14 cellular contexts compared by ENCODE assay signal in the genomic region with DNA sequence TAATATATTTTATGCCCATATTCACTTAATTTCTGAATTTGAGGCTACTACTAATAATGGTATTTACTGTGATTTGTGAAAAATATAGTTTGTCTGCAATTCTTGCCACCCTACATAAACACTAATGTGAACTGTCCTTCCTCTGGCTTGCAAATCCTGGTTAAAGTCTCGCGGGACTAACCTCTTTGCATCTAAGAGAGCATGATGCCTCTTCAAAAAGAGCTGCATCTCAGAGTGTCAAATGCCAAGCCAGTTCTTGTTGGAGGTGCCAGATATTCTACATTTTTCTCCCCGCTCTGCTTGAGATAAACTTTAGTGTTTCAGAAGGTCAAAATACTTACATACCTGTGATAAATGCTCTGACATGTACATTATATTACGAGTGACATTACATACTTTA. TPM values are rescaled to one million over a fixed set of nuclear protein-coding genes. Genes with fewer than 3 reads are reported as not detected.
DNase-seq lines count a peak whose midpoint lies in the region; ATAC-seq and TF ChIP-seq lines count a peak whose summit lies in the region.
"Had no signal": no experiment of that assay in that cellular context is flagged by ENCODE, and none has a peak within 500 bp of the region (broad histone marks: within the 10 kb centered on the region; RNA-seq: fewer than 3 reads in every experiment).

No MANE protein-coding gene starts in this region.

- peaks cover 5% of the 10 kb centered on the region for H3K27me3 Mint-ChIP-seq in GM23338 (ENCODE audit: insufficient read depth, low read depth, poor library complexity)

- peak overlapping the region; percentile 99 for H3K4me3 Mint-ChIP-seq in GM23338
- H3K4me3 Mint-ChIP-seq: activated CD4-positive, alpha-beta T cell treated with anti-CD3 and anti-CD28 coated beads, Interleukin-2, amount 10 ng/mL, durations not matched to agents 7 days and 5 days had no signal

- H3K27me3 ChIP-seq in GM23338 (ENCODE audit: insufficient read depth) (no peaks in the 10 kb centered on the region), right cardiac atrium (ENCODE audit: control insufficient read depth, insufficient read depth) (no peaks in the 10 kb centered on the region)
- H3K27me3 ChIP-seq: foreskin keratinocyte, testis had no signal

- no peaks in the 10 kb centered on the region; the same call in 1 of the 2 replicates for H4K20me1 ChIP-seq in GM23338 (replicated peaks; ENCODE audit: insufficient read depth)

- H3K36me3 Mint-ChIP-seq in GM23338 (ENCODE audit: low read depth) = peaks cover 5% of the 10 kb centered on the region; the same call in 2 of the 3 replicates

- H3K4me1 ChIP-seq in GM23338 (ENCODE audit: insufficient read depth) = peaks cover 28% of the 10 kb centered on the region
- no peaks in the 10 kb centered on the region for H3K4me1 ChIP-seq in right cardiac atrium (ENCODE audit: control insufficient read depth, insufficient read depth, low read length)
- H3K4me1 ChIP-seq: testis had no signal

- H3K9me3 ChIP-seq in right cardiac atrium (ENCODE audit: control insufficient read depth, low read length) = no peaks in the 10 kb centered on the region
- H3K9me3 ChIP-seq: testis had no signal

- H3K79me2 ChIP-seq in GM23338 (replicated peaks; ENCODE audit: insufficient read depth) = peaks cover 63% of the 10 kb centered on the region

- intact Hi-C loops in right cardiac atrium (cut with DNase I) = loop anchor here in 3 of 4 donors (5.0 to 10.0 kb wide), 3 partner anchors 104 to 238 kb away; no protein-coding TSS in a partner anchor

- peaks cover 45% of the 10 kb centered on the region for H3K4me1 Mint-ChIP-seq in GM23338

- no peak for DNase-seq in GM23338 (ENCODE audit: low spot score)
- peak; percentile 35 for DNase-seq in RPMI7951 (ENCODE audit: low read depth)
- DNase-seq in right cardiac atrium = no peak
- DNase-seq in skeletal muscle cell (ENCODE audit: low read depth) = no peak
- no peak for DNase-seq in activated CD4-positive, alpha-beta T cell treated with anti-CD3 and anti-CD28 coated beads for 48 hours
- no peak for DNase-seq in activated CD8-positive, alpha-beta memory T cell treated with anti-CD3 and anti-CD28 coated beads, Interleukin-2, amount 50 U/mL, for 4 hours
- DNase-seq in activated T-cell treated with anti-CD3 and anti-CD28 coated beads for 4 hours = no peak
- DNase-seq: activated CD4-positive, alpha-beta T cell treated with anti-CD3 and anti-CD28 coated beads, Interleukin-2, amount 10 ng/mL, durations not matched to agents 7 days and 5 days; activated naive CD4-positive, alpha-beta T cell treated with Interleukin-2 at 50 U/mL for 16 hours; foreskin keratinocyte; NCI-H187; testis had no signal

- no peak overlapping the region for H3K27ac Mint-ChIP-seq in GM23338
- H3K27ac Mint-ChIP-seq: activated CD4-positive, alpha-beta T cell treated with anti-CD3 and anti-CD28 coated beads, Interleukin-2, amount 10 ng/mL, durations not matched to agents 7 days and 5 days had no signal

- H3K4me3 ChIP-seq in GM23338 = peak overlapping the region; percentile 88
- peak overlapping the region; percentile 78 for H3K4me3 ChIP-seq in right cardiac atrium (ENCODE audit: low read length)
- H3K4me3 ChIP-seq in skeletal muscle cell (ENCODE audit: low read depth, low read length) = peak overlapping the region; percentile 1
- H3K4me3 ChIP-seq: testis had no signal

- H3K27ac ChIP-seq in GM23338 (ENCODE audit: low read depth) (no peak overlapping the region), right cardiac atrium (ENCODE audit: low read length) (no peak overlapping the region)
- H3K27ac ChIP-seq: foreskin keratinocyte, testis had no signal

- peak overlapping the region; percentile 76 for H3K4me2 ChIP-seq in GM23338

- ATAC-seq in GM23338 (no peak), right cardiac atrium (no peak), GM21423 (IDR thresholded peaks at IDR 0.05; ENCODE audit: unreplicated experiment) (no peak)
- ATAC-seq: foreskin keratinocyte, left lobe of liver had no signal

- no peak overlapping the region for H2AFZ ChIP-seq in GM23338

- TF ChIP-seq CTCF in GM23338 (conservative IDR thresholded peaks at IDR 0.05; ENCODE audit: low read depth in 2 of 2) = no peak

- 48% methylated on average over 4 of the region's 4 CpGs for WGBS in right cardiac atrium

- peaks cover 3% of the 10 kb centered on the region; the same call in 1 of the 3 replicates for H3K9me3 Mint-ChIP-seq in GM23338
- H3K9me3 Mint-ChIP-seq: activated CD4-positive, alpha-beta T cell treated with anti-CD3 and anti-CD28 coated beads, Interleukin-2, amount 10 ng/mL, durations not matched to agents 7 days and 5 days had no signal

- no peaks in the 10 kb centered on the region for H3F3A ChIP-seq in GM23338 (replicated peaks; ENCODE audit: low read depth)

- no peaks in the 10 kb centered on the region for H3K9me2 ChIP-seq in GM23338 (ENCODE audit: insufficient read depth)

- no peaks in the 10 kb centered on the region for H3K36me3 ChIP-seq in GM23338 (ENCODE audit: insufficient read depth)

TF ChIP-seq in GM23338, 12 proteins besides CTCF, POLR2A, EP300 and RAD21 (continues in another document):
- TF ChIP-seq ZNF331 (CRISPR knock-in tag; IDR thresholded peaks at IDR 0.05; ENCODE audit: low read depth) (no peak), ZNF462 (CRISPR knock-in tag; IDR thresholded peaks at IDR 0.05) (no peak), NANOG (IDR thresholded peaks at IDR 0.05; ENCODE audit: borderline replicate concordance) (no peak), CREB1 (CRISPR knock-in tag; IDR thresholded peaks at IDR 0.05; ENCODE audit: low read depth) (no peak)
- TF ChIP-seq, protein P1, sequence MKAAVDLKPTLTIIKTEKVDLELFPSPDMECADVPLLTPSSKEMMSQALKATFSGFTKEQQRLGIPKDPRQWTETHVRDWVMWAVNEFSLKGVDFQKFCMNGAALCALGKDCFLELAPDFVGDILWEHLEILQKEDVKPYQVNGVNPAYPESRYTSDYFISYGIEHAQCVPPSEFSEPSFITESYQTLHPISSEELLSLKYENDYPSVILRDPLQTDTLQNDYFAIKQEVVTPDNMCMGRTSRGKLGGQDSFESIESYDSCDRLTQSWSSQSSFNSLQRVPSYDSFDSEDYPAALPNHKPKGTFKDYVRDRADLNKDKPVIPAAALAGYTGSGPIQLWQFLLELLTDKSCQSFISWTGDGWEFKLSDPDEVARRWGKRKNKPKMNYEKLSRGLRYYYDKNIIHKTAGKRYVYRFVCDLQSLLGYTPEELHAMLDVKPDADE (IDR thresholded peaks at IDR 0.05) = no peak

RNA-seq across cellular contexts. Expression of gene ARHGAP42, which starts 2.1 kb away (rescaled TPM):
- 32.2 and 35.7 TPM in 2 replicates for total RNA-seq in GM23338 (2014; rRNA removed; shearing (Covaris generic))
- polyA plus RNA-seq in GM23338 (2016; fragmentation: Nextera tagmentation; extraction: Ambion mirVana) (23.5 and 23.7 TPM in 2 replicates), right cardiac atrium (4.5 TPM)
- total RNA-seq in RPMI7951 (2014; rRNA removed; shearing (Covaris generic)) = 9.4 and 11.4 TPM in 2 replicates
- total RNA-seq in right cardiac atrium = 1 to 10 TPM; 5.9 to 8.6 (median 6.7) TPM

Comparison
In these comparisons a context has a peak if more than half of its experiments do, and no peak if none do; other contexts are left out.
1. H3K4me3 ChIP-seq: peak in every context shown above with its lines; median percentile 88 in GM23338; 78 in right cardiac atrium; 1 in skeletal muscle cell.